Comparison of ENCODE assay signal across 9 cellular contexts in genomic region chr1:210303391-210303790, GRCh38.
"Had no signal": no experiment of that assay in that cellular context is flagged by ENCODE, and none has a peak within 500 bp of the region (broad histone marks: within the 10 kb centered on the region; RNA-seq: fewer than 3 reads in every experiment).

No MANE protein-coding gene starts in this region.

- H3K9ac ChIP-seq: GM23248 had no signal

- H3K9me3 Mint-ChIP-seq: HFFc6 had no signal

- H3K9me3 ChIP-seq: HAP-1 had no signal

- H3K27ac ChIP-seq: GM23248 had no signal

- H3K4me3 ChIP-seq: GM23248, GM23338, HAP-1 had no signal

- H3K4me2 ChIP-seq: GM23338 had no signal

- H2AFZ ChIP-seq: GM23248, GM23338 had no signal

- H3K27ac Mint-ChIP-seq: GM23338, H9, HFFc6 had no signal

- H3K4me3 Mint-ChIP-seq: GM23338, H9, HFFc6 had no signal

- H3K36me3 ChIP-seq: HAP-1 had no signal

- DNase-seq: GM23248, GOT3, H7, H9, HCEC 1CT, HFFc6 had no signal

- ATAC-seq: GM23338, HCT116 had no signal
